7 cellular contexts compared by ENCODE assay signal in genomic region chr4:22616516-22616915, GRCh38.
"Had no signal": no experiment of that assay in that cellular context is flagged by ENCODE, and none has a peak within 500 bp of the region (broad histone marks: within the 10 kb centered on the region; RNA-seq: fewer than 3 reads in every experiment).

No MANE protein-coding gene starts in this region.

- DNase-seq: GOT3, H9, HFFc6, KBM-7 had no signal

- H3K27ac ChIP-seq: HL-60 had no signal

- FAIRE-seq: H54, HepG2 had no signal
